Comparison of ENCODE assay signal across 8 cellular contexts in genomic region chr6:18388252-18388651, GRCh38. TPM values are rescaled to one million over a fixed set of nuclear protein-coding genes. Genes with fewer than 3 reads are reported as not detected.
A peak's percentile ranks its signal among the peaks of the same experiment; 100 is the strongest.
DNase-seq lines count a peak whose midpoint lies in the region; TF ChIP-seq lines count a peak whose summit lies in the region.

No MANE protein-coding gene starts in this region.

- H3K27me3 ChIP-seq in muscle layer of colon (ENCODE audit: control insufficient read depth in 1 of 2, insufficient read depth in 2 of 2, low read length in 2 of 2) (no peaks in the 10 kb centered on the region), adrenal gland (no peaks in the 10 kb centered on the region)

- H3K27ac Mint-ChIP-seq in IgD-negative memory B cell (peak overlapping the region in 2 of 3 donors; percentile 6 to 31), MCF 10A (ENCODE audit: low read depth, unreplicated experiment) (peak overlapping the region; percentile 73)

- no TSS peak for BruUV-seq in MCF 10A (replicated peaks; lab: Mats Ljungman, UMichigan)

- H3K27me3 Mint-ChIP-seq in IgD-negative memory B cell (no peaks in the 10 kb centered on the region), MCF 10A (ENCODE audit: insufficient read depth, unreplicated experiment) (no peaks in the 10 kb centered on the region)

- H3K36me3 ChIP-seq in muscle layer of colon (ENCODE audit: insufficient read depth, low read length) (no peaks in the 10 kb centered on the region), adrenal gland (replicated peaks in 1 of 2) (no peaks in the 10 kb centered on the region)

- WGBS in adrenal gland, 4 donors = 17 to 37% (median 25%) methylated on average over 3 of the region's 3 CpGs

- H3K4me1 ChIP-seq in muscle layer of colon (ENCODE audit: insufficient read depth, low read length) = peaks cover 15% of the 10 kb centered on the region
- peaks cover 0 to 20% of the 10 kb centered on the region in 2 donors for H3K4me1 ChIP-seq in adrenal gland (replicated peaks in 1 of 2)

- H3K9me3 Mint-ChIP-seq in IgD-negative memory B cell = no peaks in the 10 kb centered on the region
- no peaks in the 10 kb centered on the region for H3K9me3 Mint-ChIP-seq in MCF 10A (ENCODE audit: unreplicated experiment)

- POLR2A ChIA-PET in MCF 10A (lab: Yijun Ruan, JAX) = interaction anchor here (0.6 to 8.9 kb wide), 23 partner anchors 9 to 787 kb away, joined by 3 to 159 read pairs (median 7); partner anchors contain the start of gene DEK
- POLR2A ChIA-PET in GM10248 (lab: Yijun Ruan, JAX) = no interaction called here

- no peak for DNase-seq in AG10803 (ENCODE audit: low read depth)
- DNase-seq in MCF 10A (ENCODE audit: unreplicated experiment) = peak; percentile 48
- no peak for DNase-seq in A172 (ENCODE audit: low spot score)
- no peak for DNase-seq in GM10248 (ENCODE audit: extremely low spot score)
- DNase-seq in adrenal gland = no peak
- no peak for DNase-seq in HuH-7.5 (ENCODE audit: low spot score)

- H3K4me3 Mint-ChIP-seq in IgD-negative memory B cell (peak overlapping the region; percentile 99 to 100 (median 99)), MCF 10A (ENCODE audit: unreplicated experiment) (peak overlapping the region; percentile 84)

- TF ChIP-seq CTCF in AG10803 (conservative IDR thresholded peaks at IDR 0.05; ENCODE audit: low read length) (no peak), MCF 10A (IDR thresholded peaks at IDR 0.05; ENCODE audit: unreplicated experiment) (no peak), GM10248 (IDR thresholded peaks at IDR 0.05; ENCODE audit: control extremely low read depth, extremely low read depth, low read depth, missing control alignments) (no peak), adrenal gland (IDR thresholded peaks at IDR 0.05) (no peak)

- H3K4me1 Mint-ChIP-seq in IgD-negative memory B cell (peaks cover 33 to 45% (median 39%) of the 10 kb centered on the region in 3 donors), MCF 10A (ENCODE audit: insufficient read depth, unreplicated experiment) (peaks cover 17% of the 10 kb centered on the region)

- intact Hi-C loops in MCF 10A (cut with micrococcal nuclease) (loop anchor here (1.0 to 5.0 kb wide), 3 partner anchors 46 to 126 kb away; partner anchors contain the start of gene DEK), adrenal gland (cut with DNase I) (no loop called here)

- CTCF ChIA-PET in MCF 10A (lab: Yijun Ruan, JAX) = interaction anchor here (0.7 to 2.1 kb wide), 3 partner anchors 44 to 116 kb away, joined by 4 to 12 read pairs (median 8); no protein-coding TSS in a partner anchor
- CTCF ChIA-PET in GM10248 (lab: Yijun Ruan, JAX) = no interaction called here

- H3K4me3 ChIP-seq in AG10803 (ENCODE audit: low read length) (peak overlapping the region; percentile 81), muscle layer of colon (ENCODE audit: low read depth in 1 of 2, low read length in 2 of 2) (peak overlapping the region; percentile 59 to 88), adrenal gland (peak overlapping the region in 2 of 4 donors; percentile 51 to 63)

- H3K9ac ChIP-seq in muscle layer of colon (ENCODE audit: low read length) = no peak overlapping the region

- H3K9me3 ChIP-seq in muscle layer of colon (ENCODE audit: low read length) (no peaks in the 10 kb centered on the region), adrenal gland (replicated peaks in 1 of 3) (no peaks in the 10 kb centered on the region)

- no peak for TF ChIP-seq POLR2A in adrenal gland (IDR thresholded peaks at IDR 0.05)

- peak overlapping the region; percentile 22 for H3K27ac ChIP-seq in muscle layer of colon (ENCODE audit: low read depth, low read length)
- peak overlapping the region in 2 of 5 donors; percentile 51 to 79 for H3K27ac ChIP-seq in adrenal gland

- H3K36me3 Mint-ChIP-seq in IgD-negative memory B cell (peaks cover 2% of the 10 kb centered on the region), MCF 10A (ENCODE audit: insufficient read depth, unreplicated experiment) (peaks cover 18% of the 10 kb centered on the region)

RNA-seq across cellular contexts. Expression of gene RNF144B, which starts 1.1 kb away (rescaled TPM):
- polyA plus RNA-seq in IgD-negative memory B cell = 6.2 TPM
- 40.6 and 57.9 TPM in 2 replicates for total RNA-seq in MCF 10A (2022)
- 0.60 and 1.3 TPM in 2 replicates for total RNA-seq in A172 (2014; rRNA removed; shearing (Covaris generic))
- total RNA-seq in adrenal gland = 10 to 100 TPM in 1 of 8 donors, 1 to 10 TPM in 7; 3.2 to 11.0 (median 8.4) TPM
- polyA plus RNA-seq in adrenal gland = 1 to 10 TPM; 1.9 to 2.4 (median 2.4) TPM
